11 cellular contexts compared by ENCODE assay signal in the genomic region with DNA sequence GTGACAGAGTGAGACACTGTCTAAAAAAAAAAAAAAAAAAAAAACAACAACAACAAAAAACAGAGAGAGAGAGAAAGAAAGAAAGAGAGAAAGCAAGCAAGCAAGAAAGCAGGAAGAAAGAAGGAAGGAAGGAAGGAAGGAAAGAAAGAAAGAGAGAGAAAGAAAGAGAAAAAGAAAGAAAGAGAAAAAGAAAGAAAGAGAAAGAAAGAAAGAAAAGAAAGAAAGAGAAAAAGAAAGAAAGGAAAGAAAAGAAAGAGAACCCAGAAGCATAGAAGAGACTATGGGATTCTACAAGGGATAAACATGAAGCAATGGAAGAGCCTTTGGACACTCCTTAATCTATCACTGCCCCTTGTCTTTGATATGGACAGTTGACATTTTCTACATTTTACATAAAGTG.
"Had no signal": no experiment of that assay in that cellular context is flagged by ENCODE, and none has a peak within 500 bp of the region (broad histone marks: within the 10 kb centered on the region; RNA-seq: fewer than 3 reads in every experiment).

No MANE protein-coding gene starts in this region.

- H3K27ac ChIP-seq: GM23248 had no signal

- H3K9ac ChIP-seq: GM23248 had no signal

- H3K4me1 ChIP-seq: HAP-1 had no signal

- ATAC-seq: GM23338, HCT116 had no signal

- H3K4me3 ChIP-seq: GM23248, GM23338, HAP-1 had no signal

- H3K9me3 Mint-ChIP-seq: GM23338, HFFc6 had no signal

- H3K4me1 Mint-ChIP-seq: GM23338 had no signal

- FAIRE-seq: H1, H54 had no signal

- H3K36me3 ChIP-seq: HAP-1 had no signal

- DNase-seq: GM23248, GOT3, H7, H9, HCEC 1CT, HFFc6 had no signal

- H2AFZ ChIP-seq: GM23248, GM23338 had no signal

- H3K4me2 ChIP-seq: GM23338 had no signal

- H3K27ac Mint-ChIP-seq: GM23338, HFFc6 had no signal

- H3K4me3 Mint-ChIP-seq: GM23338, H9, HFFc6 had no signal

- H3K9me3 ChIP-seq: HAP-1 had no signal
